Comparison of ENCODE assay signal across 1 cellular context in genomic region chr2:168574856-168575630, GRCh38.
TF ChIP-seq lines count a peak whose summit lies in the region.

No MANE protein-coding gene starts in this region.

TF ChIP-seq in WTC11, 78 proteins besides CTCF, POLR2A, EP300 and RAD21 (continued from another document):
- TF ChIP-seq ZNF281 (CRISPR knock-in tag; IDR thresholded peaks at IDR 0.05) (no peak), ZNF425 (CRISPR knock-in tag; conservative IDR thresholded peaks at IDR 0.05) (no peak), IRF1 (CRISPR knock-in tag; IDR thresholded peaks at IDR 0.05) (no peak), ARID4B (CRISPR knock-in tag; IDR thresholded peaks at IDR 0.05; ENCODE audit: borderline replicate concordance) (no peak)
